ENCODE assay signal across 5 cellular contexts in the genomic region with DNA sequence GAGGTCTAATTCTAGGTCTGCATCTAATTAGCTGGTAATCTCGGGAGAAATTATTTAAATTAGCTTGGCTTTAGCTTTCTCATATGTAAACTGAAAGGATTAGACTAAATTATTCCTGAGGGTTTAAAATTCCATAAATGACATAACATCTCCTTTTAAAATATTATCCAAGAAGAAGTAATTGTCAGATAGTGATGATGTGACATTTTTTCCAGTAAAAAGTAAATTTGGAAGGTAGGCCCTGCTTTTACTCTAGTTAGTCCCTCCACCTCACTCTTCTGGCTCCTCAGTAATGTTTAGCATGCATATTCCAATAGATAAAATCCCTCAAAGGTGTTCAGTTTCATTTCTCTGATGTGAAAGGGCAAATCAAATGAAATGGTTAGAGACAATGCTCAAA.
TF ChIP-seq lines count a peak whose summit lies in the region.

No MANE protein-coding gene starts in this region.

TF ChIP-seq in HepG2, 621 proteins besides CTCF, POLR2A, EP300 and RAD21 (continues in another document):
- TF ChIP-seq MAFK (conservative IDR thresholded peaks at IDR 0.05 in 1 of 2, IDR thresholded peaks at IDR 0.05 in 1 of 2; ENCODE audit: low read length in 2 of 2) (peak; percentile 59 to 73), FOXC1 (CRISPR knock-in tag; IDR thresholded peaks at IDR 0.05; ENCODE audit: borderline replicate concordance) (no peak), ZNF589 (CRISPR knock-in tag; conservative IDR thresholded peaks at IDR 0.05) (no peak), THAP11 (CRISPR knock-in tag; IDR thresholded peaks at IDR 0.05) (no peak), ZBTB38 (CRISPR knock-in tag; IDR thresholded peaks at IDR 0.05) (no peak), SP4 (CRISPR knock-in tag; IDR thresholded peaks at IDR 0.05) (no peak), MAFF (IDR thresholded peaks at IDR 0.05; ENCODE audit: low read depth, low read length) (peak; percentile 65), SP140L (CRISPR knock-in tag; IDR thresholded peaks at IDR 0.05; ENCODE audit: borderline replicate concordance) (no peak)

TF ChIP-seq in A549, 52 proteins besides CTCF, POLR2A, EP300 and RAD21:
- TF ChIP-seq E2F6 (IDR thresholded peaks at IDR 0.05; ENCODE audit: borderline replicate concordance, low read depth) (no peak), CBX2 (IDR thresholded peaks at IDR 0.05; ENCODE audit: borderline replicate concordance, low read depth) (no peak), BCL3 (IDR thresholded peaks at IDR 0.05) (no peak), HOXB5 (CRISPR knock-in tag; IDR thresholded peaks at IDR 0.05) (no peak), HDAC2 (IDR thresholded peaks at IDR 0.05) (no peak), MAFK (IDR thresholded peaks at IDR 0.05; ENCODE audit: partially characterized antibody) (peak; percentile 25), CEBPB (IDR thresholded peaks at IDR 0.05) (no peak)

TF ChIP-seq in IMR-90, 13 proteins besides CTCF, POLR2A, EP300 and RAD21:
- TF ChIP-seq CHD1 (IDR thresholded peaks at IDR 0.05; ENCODE audit: low read depth, low read length) (no peak), MAFK (IDR thresholded peaks at IDR 0.05; ENCODE audit: low read depth, low read length) (peak; percentile 17; the same call in 1 of the 2 replicates)
TF ChIP-seq in IMR-90: peak in this region for 1.

TF ChIP-seq in K562, 482 proteins besides CTCF, POLR2A, EP300 and RAD21:
- TF ChIP-seq ZNF551 (CRISPR knock-in tag; IDR thresholded peaks at IDR 0.05), result no peak
- TF ChIP-seq HDAC8 (tag; IDR thresholded peaks at IDR 0.05), result no peak
- TF ChIP-seq ZNF316 (IDR thresholded peaks at IDR 0.05), result peak; percentile 44; the same call in 1 of the 2 replicates
- no peak for TF ChIP-seq SNIP1 (IDR thresholded peaks at IDR 0.05; ENCODE audit: low read depth)
- no peak for TF ChIP-seq SUPT5H (IDR thresholded peaks at IDR 0.05)
- TF ChIP-seq, protein P1, sequence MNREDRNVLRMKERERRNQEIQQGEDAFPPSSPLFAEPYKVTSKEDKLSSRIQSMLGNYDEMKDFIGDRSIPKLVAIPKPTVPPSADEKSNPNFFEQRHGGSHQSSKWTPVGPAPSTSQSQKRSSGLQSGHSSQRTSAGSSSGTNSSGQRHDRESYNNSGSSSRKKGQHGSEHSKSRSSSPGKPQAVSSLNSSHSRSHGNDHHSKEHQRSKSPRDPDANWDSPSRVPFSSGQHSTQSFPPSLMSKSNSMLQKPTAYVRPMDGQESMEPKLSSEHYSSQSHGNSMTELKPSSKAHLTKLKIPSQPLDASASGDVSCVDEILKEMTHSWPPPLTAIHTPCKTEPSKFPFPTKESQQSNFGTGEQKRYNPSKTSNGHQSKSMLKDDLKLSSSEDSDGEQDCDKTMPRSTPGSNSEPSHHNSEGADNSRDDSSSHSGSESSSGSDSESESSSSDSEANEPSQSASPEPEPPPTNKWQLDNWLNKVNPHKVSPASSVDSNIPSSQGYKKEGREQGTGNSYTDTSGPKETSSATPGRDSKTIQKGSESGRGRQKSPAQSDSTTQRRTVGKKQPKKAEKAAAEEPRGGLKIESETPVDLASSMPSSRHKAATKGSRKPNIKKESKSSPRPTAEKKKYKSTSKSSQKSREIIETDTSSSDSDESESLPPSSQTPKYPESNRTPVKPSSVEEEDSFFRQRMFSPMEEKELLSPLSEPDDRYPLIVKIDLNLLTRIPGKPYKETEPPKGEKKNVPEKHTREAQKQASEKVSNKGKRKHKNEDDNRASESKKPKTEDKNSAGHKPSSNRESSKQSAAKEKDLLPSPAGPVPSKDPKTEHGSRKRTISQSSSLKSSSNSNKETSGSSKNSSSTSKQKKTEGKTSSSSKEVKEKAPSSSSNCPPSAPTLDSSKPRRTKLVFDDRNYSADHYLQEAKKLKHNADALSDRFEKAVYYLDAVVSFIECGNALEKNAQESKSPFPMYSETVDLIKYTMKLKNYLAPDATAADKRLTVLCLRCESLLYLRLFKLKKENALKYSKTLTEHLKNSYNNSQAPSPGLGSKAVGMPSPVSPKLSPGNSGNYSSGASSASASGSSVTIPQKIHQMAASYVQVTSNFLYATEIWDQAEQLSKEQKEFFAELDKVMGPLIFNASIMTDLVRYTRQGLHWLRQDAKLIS (CRISPR knock-in tag; IDR thresholded peaks at IDR 0.05), result no peak
- TF ChIP-seq, protein P2, sequence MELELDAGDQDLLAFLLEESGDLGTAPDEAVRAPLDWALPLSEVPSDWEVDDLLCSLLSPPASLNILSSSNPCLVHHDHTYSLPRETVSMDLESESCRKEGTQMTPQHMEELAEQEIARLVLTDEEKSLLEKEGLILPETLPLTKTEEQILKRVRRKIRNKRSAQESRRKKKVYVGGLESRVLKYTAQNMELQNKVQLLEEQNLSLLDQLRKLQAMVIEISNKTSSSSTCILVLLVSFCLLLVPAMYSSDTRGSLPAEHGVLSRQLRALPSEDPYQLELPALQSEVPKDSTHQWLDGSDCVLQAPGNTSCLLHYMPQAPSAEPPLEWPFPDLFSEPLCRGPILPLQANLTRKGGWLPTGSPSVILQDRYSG (tag; conservative IDR thresholded peaks at IDR 0.05; ENCODE audit: low read depth), result no peak

TF ChIP-seq in SK-N-SH treated with all-trans-retinoic acid at 6 μM for 48 hours, 23 proteins besides CTCF, POLR2A, EP300 and RAD21:
- no peak for TF ChIP-seq PPARA (CRISPR knock-in tag; IDR thresholded peaks at IDR 0.05; ENCODE audit: borderline replicate concordance)
- TF ChIP-seq SNAI2 (CRISPR knock-in tag; IDR thresholded peaks at IDR 0.05), result no peak
- TF ChIP-seq CREB5 (CRISPR knock-in tag; IDR thresholded peaks at IDR 0.05; ENCODE audit: low read depth), result no peak
- TF ChIP-seq OSR1 (CRISPR knock-in tag; IDR thresholded peaks at IDR 0.05), result no peak
- TF ChIP-seq TSHZ2 (CRISPR knock-in tag; IDR thresholded peaks at IDR 0.05), result no peak
- TF ChIP-seq TCF4 (CRISPR knock-in tag; IDR thresholded peaks at IDR 0.05; ENCODE audit: borderline replicate concordance), result no peak
- no peak for TF ChIP-seq ZNF8 (CRISPR knock-in tag; IDR thresholded peaks at IDR 0.05)
TF ChIP-seq in SK-N-SH treated with all-trans-retinoic acid at 6 μM for 48 hours: peak in this region for 0.
